Comparison of ENCODE assay signal across 9 cellular contexts in the genomic region with DNA sequence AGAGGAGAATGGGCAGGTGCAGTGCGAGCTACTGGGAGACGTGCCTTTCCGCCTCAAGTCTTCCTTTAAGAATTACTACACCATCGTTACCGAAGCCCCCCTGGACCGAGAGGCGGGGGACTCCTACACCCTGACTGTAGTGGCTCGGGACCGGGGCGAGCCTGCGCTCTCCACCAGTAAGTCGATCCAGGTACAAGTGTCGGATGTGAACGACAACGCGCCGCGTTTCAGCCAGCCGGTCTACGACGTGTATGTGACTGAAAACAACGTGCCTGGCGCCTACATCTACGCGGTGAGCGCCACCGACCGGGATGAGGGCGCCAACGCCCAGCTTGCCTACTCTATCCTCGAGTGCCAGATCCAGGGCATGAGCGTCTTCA.
A peak's percentile ranks its signal among the peaks of the same experiment; 100 is the strongest.
DNase-seq lines count a peak whose midpoint lies in the region; ATAC-seq and TF ChIP-seq lines count a peak whose summit lies in the region.
"Had no signal": no experiment of that assay in that cellular context is flagged by ENCODE, and none has a peak within 500 bp of the region (broad histone marks: within the 10 kb centered on the region; RNA-seq: fewer than 3 reads in every experiment).

No MANE protein-coding gene starts in this region.

- no peak for TF ChIP-seq CTCF in foreskin fibroblast (IDR thresholded peaks at IDR 0.05; ENCODE audit: low read depth, low read length)
- TF ChIP-seq CTCF in retinal pigment epithelial cell (conservative IDR thresholded peaks at IDR 0.05; ENCODE audit: low read depth, low read length), result no peak

- ATAC-seq in GM18511 (IDR thresholded peaks at IDR 0.05; ENCODE audit: unreplicated experiment), result no peak
- ATAC-seq in HG02759 (IDR thresholded peaks at IDR 0.05; ENCODE audit: unreplicated experiment), result no peak

- peak overlapping the region; percentile 54 to 61 for H3K4me3 ChIP-seq in foreskin fibroblast (ENCODE audit: low read depth in 1 of 2, low read length in 2 of 2)
- peak overlapping the region; percentile 73 for H3K4me3 ChIP-seq in retinal pigment epithelial cell (ENCODE audit: low read length)

- DNase-seq in EL (peak; percentile 18), NCI-H524 treated with DMSO at 0.1 percent for 48 hours (lab: John Stamatoyannopoulos, UW) (peak; percentile 19), foreskin fibroblast (no peak), retinal pigment epithelial cell (ENCODE audit: low read depth) (no peak), HCEC 1CT (no peak), NCI-H2227 treated with DMSO at 0.1 percent for 48 hours (lab: John Stamatoyannopoulos, UW) (no peak)
- DNase-seq: NCI-H1092 had no signal

Comparison
In these comparisons a context has a peak if more than half of its experiments do, and no peak if none do; other contexts are left out.
1. DNase-seq: peak in EL (single experiment) and NCI-H524 treated with DMSO at 0.1 percent for 48 hours (single experiment); none in foreskin fibroblast (0 of 2), retinal pigment epithelial cell (single experiment), HCEC 1CT (single experiment) and NCI-H2227 treated with DMSO at 0.1 percent for 48 hours (single experiment).